1 cellular context compared by ENCODE assay signal in the genomic region with DNA sequence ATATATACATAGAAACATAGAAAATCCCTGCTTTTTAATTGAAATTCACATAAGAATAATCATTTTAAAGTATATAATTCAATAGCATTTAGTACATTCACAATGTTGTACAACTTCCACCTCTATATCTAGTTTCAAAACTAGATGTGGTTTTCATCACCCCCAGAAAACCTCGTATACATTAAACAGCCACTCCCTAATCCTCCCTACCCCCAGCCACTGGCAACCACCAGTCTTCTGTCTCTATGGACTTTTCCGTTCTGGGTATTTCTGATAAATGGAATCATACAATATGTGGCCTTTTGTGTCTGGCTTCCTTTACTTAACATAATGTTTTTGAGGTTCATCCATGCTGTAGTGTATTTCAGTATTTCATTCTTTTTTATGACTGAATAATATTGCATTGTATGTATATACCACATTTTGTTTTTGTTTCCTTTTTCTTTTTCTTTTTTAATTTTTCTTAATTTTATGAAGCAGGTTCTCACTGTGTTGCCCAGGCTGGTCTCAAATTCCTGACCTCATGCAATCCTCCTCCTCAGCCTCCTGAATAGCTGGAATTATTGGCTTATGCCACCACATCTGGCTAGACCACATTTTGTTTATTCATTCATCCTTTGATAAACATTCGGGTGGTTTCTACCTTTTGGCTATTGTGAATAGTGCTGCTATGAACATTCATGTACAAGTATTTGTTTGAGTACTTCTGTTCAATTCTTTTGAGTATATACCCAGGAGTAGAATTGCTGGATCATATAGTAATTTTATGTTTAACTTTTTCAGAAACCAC.
TF ChIP-seq lines count a peak whose summit lies in the region.

No MANE protein-coding gene starts in this region.

TF ChIP-seq in IMR-90, 13 proteins besides CTCF, POLR2A, EP300 and RAD21:
- TF ChIP-seq CHD1 (IDR thresholded peaks at IDR 0.05; ENCODE audit: low read depth, low read length) = no peak
- TF ChIP-seq NFE2L2 (IDR thresholded peaks at IDR 0.05; ENCODE audit: low read depth, low read length) = no peak
